In genomic region chr18:36181898-36182506, GRCh38 we compare ENCODE assay signal across 20 cellular contexts. TPM values are rescaled to one million over a fixed set of nuclear protein-coding genes. Genes with fewer than 3 reads are reported as not detected.
A peak's percentile ranks its signal among the peaks of the same experiment; 100 is the strongest.
DNase-seq lines count a peak whose midpoint lies in the region; ATAC-seq and TF ChIP-seq lines count a peak whose summit lies in the region.
"Had no signal": no experiment of that assay in that cellular context is flagged by ENCODE, and none has a peak within 500 bp of the region (broad histone marks: within the 10 kb centered on the region; RNA-seq: fewer than 3 reads in every experiment).

No MANE protein-coding gene starts in this region.

- H3K4me3 ChIP-seq in GM23338 = no peak overlapping the region
- no peak overlapping the region for H3K4me3 ChIP-seq in fibroblast of pulmonary artery (replicated peaks; ENCODE audit: low read depth, low read length)
- H3K4me3 ChIP-seq: HAP-1, SK-N-MC had no signal

- no peaks in the 10 kb centered on the region for H3K9me2 ChIP-seq in GM23338 (ENCODE audit: insufficient read depth)

- no peak overlapping the region for H3K4me3 Mint-ChIP-seq in GM23338
- H3K4me3 Mint-ChIP-seq: CD14-positive monocyte had no signal

- H3K4me2 ChIP-seq in GM23338 = no peak overlapping the region

- peak overlapping the region; percentile 53 for H3K27ac Mint-ChIP-seq in GM23338
- H3K27ac Mint-ChIP-seq: CD14-positive monocyte had no signal

- ATAC-seq in GM23338 (no peak), HG03095 (IDR thresholded peaks at IDR 0.05; ENCODE audit: unreplicated experiment) (no peak)
- ATAC-seq: Panc1 had no signal

- no peaks in the 10 kb centered on the region for H3K9me3 Mint-ChIP-seq in GM23338
- H3K9me3 Mint-ChIP-seq: CD14-positive monocyte had no signal

- peaks cover 23% of the 10 kb centered on the region for H3K27me3 ChIP-seq in GM23338 (ENCODE audit: insufficient read depth)

- no peak overlapping the region for H3K27ac ChIP-seq in GM23338 (ENCODE audit: low read depth)
- H3K27ac ChIP-seq: SK-N-MC had no signal

- in situ Hi-C loops in SK-MEL-5 (cut with HindIII; ENCODE audit: low pct_unique_long_range_greater_than_20kb, low sequenced_read_pairs) = no loop called here

- DNase-seq in GM23338 (ENCODE audit: low spot score) (no peak), SK-MEL-5 (ENCODE audit: low read depth, low spot score) (peak; percentile 95), fibroblast of pulmonary artery (ENCODE audit: low read depth) (peak; percentile 35), mesenteric fat pad (ENCODE audit: low spot score) (peak; percentile 72), AML-193 (lab: John Stamatoyannopoulos, UW) (no peak), NCI-H69 (lab: John Stamatoyannopoulos, UW) (no peak)
- DNase-seq: ACHN, DMS153, GDM1, MM.1S, NCI-H1092, NCI-H1436 treated with DMSO at 0.1 percent for 48 hours, NCI-H2029, NCI-H2171 treated with DMSO at 0.1 percent for 48 hours, NCI-H446 had no signal

- no peaks in the 10 kb centered on the region for H3K79me2 ChIP-seq in GM23338 (replicated peaks; ENCODE audit: insufficient read depth)

- peaks cover 14% of the 10 kb centered on the region for H3K27me3 Mint-ChIP-seq in GM23338 (ENCODE audit: insufficient read depth, low read depth, poor library complexity)

- H2AFZ ChIP-seq in GM23338 = no peak overlapping the region

- H3K36me3 ChIP-seq in GM23338 (ENCODE audit: insufficient read depth) = no peaks in the 10 kb centered on the region; the same call in 1 of the 2 replicates
- H3K36me3 ChIP-seq: HAP-1 had no signal

- H3K36me3 Mint-ChIP-seq in GM23338 (ENCODE audit: low read depth) = peaks cover under 1% of the 10 kb centered on the region; the same call in 1 of the 3 replicates

- 0 out of 2 replicates have a peak, but pooled peaks cover 4% of the 10 kb centered on the region for H4K20me1 ChIP-seq in GM23338 (replicated peaks; ENCODE audit: insufficient read depth)

- no peak for TF ChIP-seq CTCF in GM23338 (conservative IDR thresholded peaks at IDR 0.05; ENCODE audit: low read depth in 2 of 2)
- TF ChIP-seq CTCF in fibroblast of pulmonary artery (IDR thresholded peaks at IDR 0.05; ENCODE audit: low read length, missing control alignments) = no peak

- H3K4me1 ChIP-seq in GM23338 (ENCODE audit: insufficient read depth) = no peaks in the 10 kb centered on the region

- H3K4me1 Mint-ChIP-seq in GM23338 = peaks cover 20% of the 10 kb centered on the region

- H3F3A ChIP-seq in GM23338 (replicated peaks; ENCODE audit: low read depth) = 0 out of 2 replicates have a peak, but pooled peaks cover 4% of the 10 kb centered on the region

TF ChIP-seq in GM23338, 12 proteins besides CTCF, POLR2A, EP300 and RAD21 (continues in another document):
- TF ChIP-seq CREB1 (CRISPR knock-in tag; IDR thresholded peaks at IDR 0.05; ENCODE audit: low read depth) = no peak
- TF ChIP-seq, protein P1, sequence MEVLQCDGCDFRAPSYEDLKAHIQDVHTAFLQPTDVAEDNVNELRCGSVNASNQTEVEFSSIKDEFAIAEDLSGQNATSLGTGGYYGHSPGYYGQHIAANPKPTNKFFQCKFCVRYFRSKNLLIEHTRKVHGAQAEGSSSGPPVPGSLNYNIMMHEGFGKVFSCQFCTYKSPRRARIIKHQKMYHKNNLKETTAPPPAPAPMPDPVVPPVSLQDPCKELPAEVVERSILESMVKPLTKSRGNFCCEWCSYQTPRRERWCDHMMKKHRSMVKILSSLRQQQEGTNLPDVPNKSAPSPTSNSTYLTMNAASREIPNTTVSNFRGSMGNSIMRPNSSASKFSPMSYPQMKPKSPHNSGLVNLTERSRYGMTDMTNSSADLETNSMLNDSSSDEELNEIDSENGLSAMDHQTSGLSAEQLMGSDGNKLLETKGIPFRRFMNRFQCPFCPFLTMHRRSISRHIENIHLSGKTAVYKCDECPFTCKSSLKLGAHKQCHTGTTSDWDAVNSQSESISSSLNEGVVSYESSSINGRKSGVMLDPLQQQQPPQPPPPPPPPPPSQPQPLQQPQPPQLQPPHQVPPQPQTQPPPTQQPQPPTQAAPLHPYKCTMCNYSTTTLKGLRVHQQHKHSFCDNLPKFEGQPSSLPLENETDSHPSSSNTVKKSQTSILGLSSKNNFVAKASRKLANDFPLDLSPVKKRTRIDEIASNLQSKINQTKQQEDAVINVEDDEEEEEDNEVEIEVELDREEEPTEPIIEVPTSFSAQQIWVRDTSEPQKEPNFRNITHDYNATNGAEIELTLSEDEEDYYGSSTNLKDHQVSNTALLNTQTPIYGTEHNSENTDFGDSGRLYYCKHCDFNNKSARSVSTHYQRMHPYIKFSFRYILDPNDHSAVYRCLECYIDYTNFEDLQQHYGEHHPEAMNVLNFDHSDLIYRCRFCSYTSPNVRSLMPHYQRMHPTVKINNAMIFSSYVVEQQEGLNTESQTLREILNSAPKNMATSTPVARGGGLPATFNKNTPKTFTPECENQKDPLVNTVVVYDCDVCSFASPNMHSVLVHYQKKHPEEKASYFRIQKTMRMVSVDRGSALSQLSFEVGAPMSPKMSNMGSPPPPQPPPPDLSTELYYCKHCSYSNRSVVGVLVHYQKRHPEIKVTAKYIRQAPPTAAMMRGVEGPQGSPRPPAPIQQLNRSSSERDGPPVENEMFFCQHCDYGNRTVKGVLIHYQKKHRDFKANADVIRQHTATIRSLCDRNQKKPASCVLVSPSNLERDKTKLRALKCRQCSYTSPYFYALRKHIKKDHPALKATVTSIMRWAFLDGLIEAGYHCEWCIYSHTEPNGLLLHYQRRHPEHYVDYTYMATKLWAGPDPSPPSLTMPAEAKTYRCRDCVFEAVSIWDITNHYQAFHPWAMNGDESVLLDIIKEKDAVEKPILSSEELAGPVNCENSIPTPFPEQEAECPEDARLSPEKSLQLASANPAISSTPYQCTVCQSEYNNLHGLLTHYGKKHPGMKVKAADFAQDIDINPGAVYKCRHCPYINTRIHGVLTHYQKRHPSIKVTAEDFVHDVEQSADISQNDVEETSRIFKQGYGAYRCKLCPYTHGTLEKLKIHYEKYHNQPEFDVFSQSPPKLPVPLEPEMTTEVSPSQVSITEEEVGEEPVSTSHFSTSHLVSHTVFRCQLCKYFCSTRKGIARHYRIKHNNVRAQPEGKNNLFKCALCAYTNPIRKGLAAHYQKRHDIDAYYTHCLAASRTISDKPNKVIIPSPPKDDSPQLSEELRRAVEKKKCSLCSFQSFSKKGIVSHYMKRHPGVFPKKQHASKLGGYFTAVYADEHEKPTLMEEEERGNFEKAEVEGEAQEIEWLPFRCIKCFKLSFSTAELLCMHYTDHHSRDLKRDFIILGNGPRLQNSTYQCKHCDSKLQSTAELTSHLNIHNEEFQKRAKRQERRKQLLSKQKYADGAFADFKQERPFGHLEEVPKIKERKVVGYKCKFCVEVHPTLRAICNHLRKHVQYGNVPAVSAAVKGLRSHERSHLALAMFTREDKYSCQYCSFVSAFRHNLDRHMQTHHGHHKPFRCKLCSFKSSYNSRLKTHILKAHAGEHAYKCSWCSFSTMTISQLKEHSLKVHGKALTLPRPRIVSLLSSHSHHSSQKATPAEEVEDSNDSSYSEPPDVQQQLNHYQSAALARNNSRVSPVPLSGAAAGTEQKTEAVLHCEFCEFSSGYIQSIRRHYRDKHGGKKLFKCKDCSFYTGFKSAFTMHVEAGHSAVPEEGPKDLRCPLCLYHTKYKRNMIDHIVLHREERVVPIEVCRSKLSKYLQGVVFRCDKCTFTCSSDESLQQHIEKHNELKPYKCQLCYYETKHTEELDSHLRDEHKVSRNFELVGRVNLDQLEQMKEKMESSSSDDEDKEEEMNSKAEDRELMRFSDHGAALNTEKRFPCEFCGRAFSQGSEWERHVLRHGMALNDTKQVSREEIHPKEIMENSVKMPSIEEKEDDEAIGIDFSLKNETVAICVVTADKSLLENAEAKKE (CRISPR knock-in tag; IDR thresholded peaks at IDR 0.05) = no peak
- no peak for TF ChIP-seq ZNF331 (CRISPR knock-in tag; IDR thresholded peaks at IDR 0.05; ENCODE audit: low read depth)
- TF ChIP-seq, protein P2, sequence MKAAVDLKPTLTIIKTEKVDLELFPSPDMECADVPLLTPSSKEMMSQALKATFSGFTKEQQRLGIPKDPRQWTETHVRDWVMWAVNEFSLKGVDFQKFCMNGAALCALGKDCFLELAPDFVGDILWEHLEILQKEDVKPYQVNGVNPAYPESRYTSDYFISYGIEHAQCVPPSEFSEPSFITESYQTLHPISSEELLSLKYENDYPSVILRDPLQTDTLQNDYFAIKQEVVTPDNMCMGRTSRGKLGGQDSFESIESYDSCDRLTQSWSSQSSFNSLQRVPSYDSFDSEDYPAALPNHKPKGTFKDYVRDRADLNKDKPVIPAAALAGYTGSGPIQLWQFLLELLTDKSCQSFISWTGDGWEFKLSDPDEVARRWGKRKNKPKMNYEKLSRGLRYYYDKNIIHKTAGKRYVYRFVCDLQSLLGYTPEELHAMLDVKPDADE (IDR thresholded peaks at IDR 0.05) = no peak

RNA-seq across cellular contexts. Expression of gene MOCOS, which starts 5.3 kb away (rescaled TPM):
- total RNA-seq in GM23338 (2014; rRNA removed; shearing (Covaris generic)) = 6.5 and 7.2 TPM in 2 replicates
- polyA plus RNA-seq in GM23338 (2016; fragmentation: Nextera tagmentation; extraction: Ambion mirVana) = 3.7 and 3.9 TPM in 2 replicates
- 30.0 and 50.8 TPM in 2 replicates for total RNA-seq in SK-MEL-5 (2014; rRNA removed; shearing (Covaris generic))
- 27.3 and 29.8 TPM in 2 replicates for polyA plus RNA-seq in SK-MEL-5 (2015; cell fraction: cytosol; rRNA removed)
- 47.4 and 97.2 TPM in 2 replicates for polyA plus RNA-seq in SK-MEL-5 (2015; cell fraction: nucleus; rRNA removed)
- 5.8 TPM for total RNA-seq in mesenteric fat pad

RNA-seq across cellular contexts. Expression of gene ELP2, which starts 52.3 kb away (rescaled TPM):
- total RNA-seq in GM23338 (2014; rRNA removed; shearing (Covaris generic)) = 119 and 124 TPM in 2 replicates
- 135 and 136 TPM in 2 replicates for polyA plus RNA-seq in GM23338 (2016; fragmentation: Nextera tagmentation; extraction: Ambion mirVana)
- total RNA-seq in SK-MEL-5 (2014; rRNA removed; shearing (Covaris generic)) = 174 and 208 TPM in 2 replicates
- polyA plus RNA-seq in SK-MEL-5 (2015; cell fraction: cytosol; rRNA removed) = 56.7 and 81.1 TPM in 2 replicates
- polyA plus RNA-seq in SK-MEL-5 (2015; cell fraction: nucleus; rRNA removed) = 199 and 200 TPM in 2 replicates
- total RNA-seq in mesenteric fat pad = 71.8 TPM

RNA-seq across cellular contexts. Expression of gene SLC39A6, which starts 52.9 kb away (rescaled TPM):
- 46.8 and 47.3 TPM in 2 replicates for total RNA-seq in GM23338 (2014; rRNA removed; shearing (Covaris generic))
- 18.6 and 20.8 TPM in 2 replicates for polyA plus RNA-seq in GM23338 (2016; fragmentation: Nextera tagmentation; extraction: Ambion mirVana)
- total RNA-seq in SK-MEL-5 (2014; rRNA removed; shearing (Covaris generic)) = 643 and 687 TPM in 2 replicates
- polyA plus RNA-seq in SK-MEL-5 (2015; cell fraction: cytosol; rRNA removed) = 311 and 384 TPM in 2 replicates
- polyA plus RNA-seq in SK-MEL-5 (2015; cell fraction: nucleus; rRNA removed) = 96.7 and 97.7 TPM in 2 replicates
- 54.9 TPM for total RNA-seq in mesenteric fat pad

Comparison
In these comparisons a context has a peak if more than half of its experiments do, and no peak if none do; other contexts are left out.
1. DNase-seq: peak in SK-MEL-5 (single experiment), fibroblast of pulmonary artery (single experiment) and mesenteric fat pad (single experiment); none in GM23338 (single experiment), AML-193 (0 of 2) and NCI-H69 (single experiment).
2. RNA of gene SLC39A6, which starts 52.9 kb away (total RNA-seq): 643 to 687 TPM in SK-MEL-5; 54.9 TPM in mesenteric fat pad (single experiment) and 46.8 to 47.3 TPM in GM23338; every median in the first group is over 10 times any median in the second.